Comparison of ENCODE assay signal across 3 cellular contexts in the genomic region with DNA sequence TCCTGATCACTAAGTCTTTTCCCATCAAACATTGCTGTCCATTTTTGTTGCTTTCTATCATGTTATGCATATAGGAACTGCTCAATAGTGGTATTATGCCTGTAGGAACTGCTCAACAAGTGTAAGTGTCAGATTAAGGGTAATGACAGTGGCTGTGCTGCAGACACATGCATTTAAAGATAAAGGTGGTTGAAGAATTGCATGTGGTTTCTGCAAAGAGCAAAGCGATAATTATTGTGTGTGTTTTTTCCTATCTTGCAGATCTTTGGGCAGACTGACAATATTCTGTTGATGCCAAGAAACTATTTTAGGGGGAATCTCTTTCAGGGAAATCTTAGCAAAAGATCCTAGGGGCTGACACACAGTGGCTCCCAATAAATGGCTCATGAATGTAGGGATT.
A peak's percentile ranks its signal among the peaks of the same experiment; 100 is the strongest.
TF ChIP-seq lines count a peak whose summit lies in the region.

No MANE protein-coding gene starts in this region.

TF ChIP-seq in SK-N-SH, 30 proteins besides CTCF, POLR2A, EP300 and RAD21:
- peak; percentile 80; the same call in 1 of the 2 replicates for TF ChIP-seq RCOR1 (IDR thresholded peaks at IDR 0.05; ENCODE audit: low read length)
- TF ChIP-seq, protein P1, sequence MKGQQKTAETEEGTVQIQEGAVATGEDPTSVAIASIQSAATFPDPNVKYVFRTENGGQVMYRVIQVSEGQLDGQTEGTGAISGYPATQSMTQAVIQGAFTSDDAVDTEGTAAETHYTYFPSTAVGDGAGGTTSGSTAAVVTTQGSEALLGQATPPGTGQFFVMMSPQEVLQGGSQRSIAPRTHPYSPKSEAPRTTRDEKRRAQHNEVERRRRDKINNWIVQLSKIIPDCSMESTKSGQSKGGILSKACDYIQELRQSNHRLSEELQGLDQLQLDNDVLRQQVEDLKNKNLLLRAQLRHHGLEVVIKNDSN (IDR thresholded peaks at IDR 0.05; ENCODE audit: borderline replicate concordance, low read depth): no peak
- TF ChIP-seq NFIC (IDR thresholded peaks at IDR 0.05; ENCODE audit: borderline replicate concordance): no peak
- TF ChIP-seq, protein P2, sequence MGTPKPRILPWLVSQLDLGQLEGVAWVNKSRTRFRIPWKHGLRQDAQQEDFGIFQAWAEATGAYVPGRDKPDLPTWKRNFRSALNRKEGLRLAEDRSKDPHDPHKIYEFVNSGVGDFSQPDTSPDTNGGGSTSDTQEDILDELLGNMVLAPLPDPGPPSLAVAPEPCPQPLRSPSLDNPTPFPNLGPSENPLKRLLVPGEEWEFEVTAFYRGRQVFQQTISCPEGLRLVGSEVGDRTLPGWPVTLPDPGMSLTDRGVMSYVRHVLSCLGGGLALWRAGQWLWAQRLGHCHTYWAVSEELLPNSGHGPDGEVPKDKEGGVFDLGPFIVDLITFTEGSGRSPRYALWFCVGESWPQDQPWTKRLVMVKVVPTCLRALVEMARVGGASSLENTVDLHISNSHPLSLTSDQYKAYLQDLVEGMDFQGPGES (IDR thresholded peaks at IDR 0.05; ENCODE audit: low read depth, low read length): no peak
- TF ChIP-seq, protein P3, sequence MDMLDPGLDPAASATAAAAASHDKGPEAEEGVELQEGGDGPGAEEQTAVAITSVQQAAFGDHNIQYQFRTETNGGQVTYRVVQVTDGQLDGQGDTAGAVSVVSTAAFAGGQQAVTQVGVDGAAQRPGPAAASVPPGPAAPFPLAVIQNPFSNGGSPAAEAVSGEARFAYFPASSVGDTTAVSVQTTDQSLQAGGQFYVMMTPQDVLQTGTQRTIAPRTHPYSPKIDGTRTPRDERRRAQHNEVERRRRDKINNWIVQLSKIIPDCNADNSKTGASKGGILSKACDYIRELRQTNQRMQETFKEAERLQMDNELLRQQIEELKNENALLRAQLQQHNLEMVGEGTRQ (IDR thresholded peaks at IDR 0.05; ENCODE audit: borderline replicate concordance, low read depth, low read length): no peak
- TF ChIP-seq SMC3 (IDR thresholded peaks at IDR 0.05; ENCODE audit: low read depth, low read length): no peak
- TF ChIP-seq RXRA (IDR thresholded peaks at IDR 0.05; ENCODE audit: borderline replicate concordance, low read depth): no peak
- TF ChIP-seq RFX5 (IDR thresholded peaks at IDR 0.05; ENCODE audit: low read length): no peak
- peak; percentile 87 for TF ChIP-seq GATA2 (CRISPR knock-in tag; IDR thresholded peaks at IDR 0.05)
- TF ChIP-seq GABPA (IDR thresholded peaks at IDR 0.05; ENCODE audit: low read depth): no peak
- no peak for TF ChIP-seq CHD2 (IDR thresholded peaks at IDR 0.05; ENCODE audit: low read length, partially characterized antibody)
- TF ChIP-seq MXI1 (IDR thresholded peaks at IDR 0.05; ENCODE audit: low read depth, low read length): peak; percentile 59; the same call in 1 of the 2 replicates
- TF ChIP-seq, protein P4, sequence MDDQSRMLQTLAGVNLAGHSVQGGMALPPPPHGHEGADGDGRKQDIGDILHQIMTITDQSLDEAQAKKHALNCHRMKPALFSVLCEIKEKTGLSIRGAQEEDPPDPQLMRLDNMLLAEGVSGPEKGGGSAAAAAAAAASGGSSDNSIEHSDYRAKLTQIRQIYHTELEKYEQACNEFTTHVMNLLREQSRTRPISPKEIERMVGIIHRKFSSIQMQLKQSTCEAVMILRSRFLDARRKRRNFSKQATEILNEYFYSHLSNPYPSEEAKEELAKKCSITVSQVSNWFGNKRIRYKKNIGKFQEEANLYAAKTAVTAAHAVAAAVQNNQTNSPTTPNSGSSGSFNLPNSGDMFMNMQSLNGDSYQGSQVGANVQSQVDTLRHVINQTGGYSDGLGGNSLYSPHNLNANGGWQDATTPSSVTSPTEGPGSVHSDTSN (IDR thresholded peaks at IDR 0.05): no peak
- TF ChIP-seq TAF1 (IDR thresholded peaks at IDR 0.05; ENCODE audit: borderline replicate concordance, low read depth, low read length): no peak
- no peak for TF ChIP-seq JUND (IDR thresholded peaks at IDR 0.05)
- TF ChIP-seq, protein P5, sequence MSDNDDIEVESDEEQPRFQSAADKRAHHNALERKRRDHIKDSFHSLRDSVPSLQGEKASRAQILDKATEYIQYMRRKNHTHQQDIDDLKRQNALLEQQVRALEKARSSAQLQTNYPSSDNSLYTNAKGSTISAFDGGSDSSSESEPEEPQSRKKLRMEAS (IDR thresholded peaks at IDR 0.05; ENCODE audit: low read depth): no peak
- no peak for TF ChIP-seq SIN3A (IDR thresholded peaks at IDR 0.05; ENCODE audit: borderline replicate concordance, low read depth, low read length)
- no peak for TF ChIP-seq NRF1 (IDR thresholded peaks at IDR 0.05; ENCODE audit: low read depth, low read length)
- no peak for TF ChIP-seq MEF2A (IDR thresholded peaks at IDR 0.05; ENCODE audit: borderline replicate concordance, low read depth)

TF ChIP-seq in SK-N-SH treated with all-trans-retinoic acid at 6 μM for 48 hours, 23 proteins besides CTCF, POLR2A, EP300 and RAD21 (continues in another document):
- TF ChIP-seq ZFP30 (CRISPR knock-in tag; IDR thresholded peaks at IDR 0.05) (no peak), CSDC2 (CRISPR knock-in tag; IDR thresholded peaks at IDR 0.05) (no peak), BACH2 (CRISPR knock-in tag; IDR thresholded peaks at IDR 0.05; ENCODE audit: borderline replicate concordance) (no peak), GLIS3 (CRISPR knock-in tag; IDR thresholded peaks at IDR 0.05) (no peak), ESRRG (CRISPR knock-in tag; IDR thresholded peaks at IDR 0.05) (no peak), TOX (CRISPR knock-in tag; IDR thresholded peaks at IDR 0.05; ENCODE audit: borderline replicate concordance) (no peak)
- TF ChIP-seq, protein P6, sequence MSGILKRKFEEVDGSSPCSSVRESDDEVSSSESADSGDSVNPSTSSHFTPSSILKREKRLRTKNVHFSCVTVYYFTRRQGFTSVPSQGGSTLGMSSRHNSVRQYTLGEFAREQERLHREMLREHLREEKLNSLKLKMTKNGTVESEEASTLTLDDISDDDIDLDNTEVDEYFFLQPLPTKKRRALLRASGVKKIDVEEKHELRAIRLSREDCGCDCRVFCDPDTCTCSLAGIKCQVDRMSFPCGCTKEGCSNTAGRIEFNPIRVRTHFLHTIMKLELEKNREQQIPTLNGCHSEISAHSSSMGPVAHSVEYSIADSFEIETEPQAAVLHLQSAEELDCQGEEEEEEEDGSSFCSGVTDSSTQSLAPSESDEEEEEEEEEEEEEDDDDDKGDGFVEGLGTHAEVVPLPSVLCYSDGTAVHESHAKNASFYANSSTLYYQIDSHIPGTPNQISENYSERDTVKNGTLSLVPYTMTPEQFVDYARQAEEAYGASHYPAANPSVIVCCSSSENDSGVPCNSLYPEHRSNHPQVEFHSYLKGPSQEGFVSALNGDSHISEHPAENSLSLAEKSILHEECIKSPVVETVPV (CRISPR knock-in tag; IDR thresholded peaks at IDR 0.05): no peak
- TF ChIP-seq, protein P7, sequence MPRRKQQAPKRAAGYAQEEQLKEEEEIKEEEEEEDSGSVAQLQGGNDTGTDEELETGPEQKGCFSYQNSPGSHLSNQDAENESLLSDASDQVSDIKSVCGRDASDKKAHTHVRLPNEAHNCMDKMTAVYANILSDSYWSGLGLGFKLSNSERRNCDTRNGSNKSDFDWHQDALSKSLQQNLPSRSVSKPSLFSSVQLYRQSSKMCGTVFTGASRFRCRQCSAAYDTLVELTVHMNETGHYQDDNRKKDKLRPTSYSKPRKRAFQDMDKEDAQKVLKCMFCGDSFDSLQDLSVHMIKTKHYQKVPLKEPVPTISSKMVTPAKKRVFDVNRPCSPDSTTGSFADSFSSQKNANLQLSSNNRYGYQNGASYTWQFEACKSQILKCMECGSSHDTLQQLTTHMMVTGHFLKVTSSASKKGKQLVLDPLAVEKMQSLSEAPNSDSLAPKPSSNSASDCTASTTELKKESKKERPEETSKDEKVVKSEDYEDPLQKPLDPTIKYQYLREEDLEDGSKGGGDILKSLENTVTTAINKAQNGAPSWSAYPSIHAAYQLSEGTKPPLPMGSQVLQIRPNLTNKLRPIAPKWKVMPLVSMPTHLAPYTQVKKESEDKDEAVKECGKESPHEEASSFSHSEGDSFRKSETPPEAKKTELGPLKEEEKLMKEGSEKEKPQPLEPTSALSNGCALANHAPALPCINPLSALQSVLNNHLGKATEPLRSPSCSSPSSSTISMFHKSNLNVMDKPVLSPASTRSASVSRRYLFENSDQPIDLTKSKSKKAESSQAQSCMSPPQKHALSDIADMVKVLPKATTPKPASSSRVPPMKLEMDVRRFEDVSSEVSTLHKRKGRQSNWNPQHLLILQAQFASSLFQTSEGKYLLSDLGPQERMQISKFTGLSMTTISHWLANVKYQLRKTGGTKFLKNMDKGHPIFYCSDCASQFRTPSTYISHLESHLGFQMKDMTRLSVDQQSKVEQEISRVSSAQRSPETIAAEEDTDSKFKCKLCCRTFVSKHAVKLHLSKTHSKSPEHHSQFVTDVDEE (CRISPR knock-in tag; IDR thresholded peaks at IDR 0.05): no peak
- TF ChIP-seq, protein P8, sequence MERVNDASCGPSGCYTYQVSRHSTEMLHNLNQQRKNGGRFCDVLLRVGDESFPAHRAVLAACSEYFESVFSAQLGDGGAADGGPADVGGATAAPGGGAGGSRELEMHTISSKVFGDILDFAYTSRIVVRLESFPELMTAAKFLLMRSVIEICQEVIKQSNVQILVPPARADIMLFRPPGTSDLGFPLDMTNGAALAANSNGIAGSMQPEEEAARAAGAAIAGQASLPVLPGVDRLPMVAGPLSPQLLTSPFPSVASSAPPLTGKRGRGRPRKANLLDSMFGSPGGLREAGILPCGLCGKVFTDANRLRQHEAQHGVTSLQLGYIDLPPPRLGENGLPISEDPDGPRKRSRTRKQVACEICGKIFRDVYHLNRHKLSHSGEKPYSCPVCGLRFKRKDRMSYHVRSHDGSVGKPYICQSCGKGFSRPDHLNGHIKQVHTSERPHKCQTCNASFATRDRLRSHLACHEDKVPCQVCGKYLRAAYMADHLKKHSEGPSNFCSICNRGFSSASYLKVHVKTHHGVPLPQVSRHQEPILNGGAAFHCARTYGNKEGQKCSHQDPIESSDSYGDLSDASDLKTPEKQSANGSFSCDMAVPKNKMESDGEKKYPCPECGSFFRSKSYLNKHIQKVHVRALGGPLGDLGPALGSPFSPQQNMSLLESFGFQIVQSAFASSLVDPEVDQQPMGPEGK (CRISPR knock-in tag; IDR thresholded peaks at IDR 0.05; ENCODE audit: borderline replicate concordance): no peak

TF ChIP-seq in K562, 482 proteins besides CTCF, POLR2A, EP300 and RAD21 (continues in another document):
- peak; percentile 91 for TF ChIP-seq ARID1B (IDR thresholded peaks at IDR 0.05)
- TF ChIP-seq L3MBTL2 (IDR thresholded peaks at IDR 0.05): peak; percentile 34; the same call in 1 of the 2 replicates
- peak; percentile 80 for TF ChIP-seq GATA2 (CRISPR knock-in tag; IDR thresholded peaks at IDR 0.05)
- TF ChIP-seq, protein P9, sequence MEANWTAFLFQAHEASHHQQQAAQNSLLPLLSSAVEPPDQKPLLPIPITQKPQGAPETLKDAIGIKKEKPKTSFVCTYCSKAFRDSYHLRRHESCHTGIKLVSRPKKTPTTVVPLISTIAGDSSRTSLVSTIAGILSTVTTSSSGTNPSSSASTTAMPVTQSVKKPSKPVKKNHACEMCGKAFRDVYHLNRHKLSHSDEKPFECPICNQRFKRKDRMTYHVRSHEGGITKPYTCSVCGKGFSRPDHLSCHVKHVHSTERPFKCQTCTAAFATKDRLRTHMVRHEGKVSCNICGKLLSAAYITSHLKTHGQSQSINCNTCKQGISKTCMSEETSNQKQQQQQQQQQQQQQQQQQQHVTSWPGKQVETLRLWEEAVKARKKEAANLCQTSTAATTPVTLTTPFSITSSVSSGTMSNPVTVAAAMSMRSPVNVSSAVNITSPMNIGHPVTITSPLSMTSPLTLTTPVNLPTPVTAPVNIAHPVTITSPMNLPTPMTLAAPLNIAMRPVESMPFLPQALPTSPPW (CRISPR knock-in tag; IDR thresholded peaks at IDR 0.05): peak; percentile 20; the same call in 1 of the 2 replicates
- 0 out of 2 replicates have a peak, but pooled peaks have one; percentile 22 for TF ChIP-seq PHB2 (IDR thresholded peaks at IDR 0.05; ENCODE audit: low read depth)
- peak; percentile 73 for TF ChIP-seq KLF16 (IDR thresholded peaks at IDR 0.05)
- peak; percentile 52 to 75; a peak in 3 of 4 replicates for TF ChIP-seq TRIM24 (IDR thresholded peaks at IDR 0.05)
- 0 out of 2 replicates have a peak, but pooled peaks have one; percentile 28 for TF ChIP-seq SMAD4 (CRISPR knock-in tag; conservative IDR thresholded peaks at IDR 0.05)
- no peak for TF ChIP-seq TBP (optimal IDR thresholded peaks at IDR 0.05; ENCODE audit: low read depth, low read length)
- TF ChIP-seq DPF2 (IDR thresholded peaks at IDR 0.05): peak; percentile 86
- TF ChIP-seq, protein P10, sequence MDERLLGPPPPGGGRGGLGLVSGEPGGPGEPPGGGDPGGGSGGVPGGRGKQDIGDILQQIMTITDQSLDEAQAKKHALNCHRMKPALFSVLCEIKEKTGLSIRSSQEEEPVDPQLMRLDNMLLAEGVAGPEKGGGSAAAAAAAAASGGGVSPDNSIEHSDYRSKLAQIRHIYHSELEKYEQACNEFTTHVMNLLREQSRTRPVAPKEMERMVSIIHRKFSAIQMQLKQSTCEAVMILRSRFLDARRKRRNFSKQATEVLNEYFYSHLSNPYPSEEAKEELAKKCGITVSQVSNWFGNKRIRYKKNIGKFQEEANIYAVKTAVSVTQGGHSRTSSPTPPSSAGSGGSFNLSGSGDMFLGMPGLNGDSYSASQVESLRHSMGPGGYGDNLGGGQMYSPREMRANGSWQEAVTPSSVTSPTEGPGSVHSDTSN (CRISPR knock-in tag; IDR thresholded peaks at IDR 0.05; ENCODE audit: low read depth): no peak
- TF ChIP-seq, protein P10 (tag; conservative IDR thresholded peaks at IDR 0.05; ENCODE audit: low read depth): peak; percentile 53; the same call in 1 of the 2 replicates
- TF ChIP-seq MEIS2 (IDR thresholded peaks at IDR 0.05; ENCODE audit: partially characterized antibody): peak; percentile 77
- peak in 1 of 2 experiments; percentile 59; a peak in 1 of 4 replicates for TF ChIP-seq RCOR1 (IDR thresholded peaks at IDR 0.05; ENCODE audit: borderline replicate concordance in 1 of 2, low read depth in 2 of 2, low read length in 2 of 2)
- 0 out of 2 replicates have a peak, but pooled peaks have one; percentile 29 for TF ChIP-seq MYNN (IDR thresholded peaks at IDR 0.05)
- no peak for TF ChIP-seq MYNN (CRISPR knock-in tag; IDR thresholded peaks at IDR 0.05)
- TF ChIP-seq ELF4 (CRISPR knock-in tag; IDR thresholded peaks at IDR 0.05): peak; percentile 69; the same call in 1 of the 2 replicates
